Comparison of ENCODE assay signal across 28 cellular contexts in the genomic region with DNA sequence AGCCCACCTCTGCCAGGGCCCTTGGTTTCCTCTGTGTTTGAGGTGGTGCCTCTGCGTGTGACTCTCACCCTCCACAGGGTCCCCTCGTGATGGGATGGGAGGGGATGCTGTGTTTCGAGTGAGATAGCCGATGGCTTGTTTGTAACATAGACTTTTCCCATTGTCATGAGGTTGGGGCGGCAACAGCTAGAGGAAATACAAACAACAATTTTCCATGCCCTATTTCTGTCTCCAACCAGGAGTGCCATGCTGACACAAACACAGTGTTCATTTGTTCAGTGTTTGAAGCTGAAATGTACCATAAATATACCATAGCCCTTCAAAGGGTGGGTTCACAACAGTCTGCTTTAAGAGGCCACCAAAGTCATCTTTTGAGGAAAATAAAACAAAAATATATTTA. TPM values are rescaled to one million over a fixed set of nuclear protein-coding genes. Genes with fewer than 3 reads are reported as not detected.
"Had no signal": no experiment of that assay in that cellular context is flagged by ENCODE, and none has a peak within 500 bp of the region (broad histone marks: within the 10 kb centered on the region; RNA-seq: fewer than 3 reads in every experiment).

No MANE protein-coding gene starts in this region.

- H3K27ac ChIP-seq: neural progenitor cell, ovary, parathyroid adenoma, prostate gland, right atrium auricular region, right lobe of liver, sigmoid colon, stomach, thoracic aorta, thyroid gland, tibial nerve, upper lobe of left lung, vagina had no signal

- H3K4me3 Mint-ChIP-seq: naive thymus-derived CD4-positive, alpha-beta T cell; nephron; neural progenitor cell; stimulated activated effector memory CD8-positive, alpha-beta T cell treated with anti-CD3 and anti-CD28 coated beads, Interleukin-12 subunit alpha, Interleukin-12 subunit beta, amount 100 ng/mL, for 72 hours; stimulated activated naive B cell treated with anti-CD40 and anti-IgM and Interleukin-4, amounts not matched to agents 10 μg/mL and 1 μg/mL and 100 μg/mL, for 72 hours; stimulated activated naive CD8-positive, alpha-beta T cell treated with anti-CD3 and anti-CD28 coated beads, Interleukin-15, Interleukin-2, amounts not matched to agents 100 ng/mL and 50 ng/mL, for 24 hours had no signal

- H3K9me3 Mint-ChIP-seq: nephron; stimulated activated effector memory CD8-positive, alpha-beta T cell treated with anti-CD3 and anti-CD28 coated beads, Interleukin-12 subunit alpha, Interleukin-12 subunit beta, amount 100 ng/mL, for 72 hours; stimulated activated naive CD8-positive, alpha-beta T cell treated with anti-CD3 and anti-CD28 coated beads, Interleukin-15, Interleukin-2, amounts not matched to agents 100 ng/mL and 50 ng/mL, for 24 hours had no signal

- H3K36me3 ChIP-seq: neural progenitor cell, ovary, prostate gland, right atrium auricular region, right lobe of liver, sigmoid colon, stomach, thoracic aorta, thyroid gland, tibial nerve, upper lobe of left lung, vagina had no signal

- H3K27me3 ChIP-seq: neural progenitor cell, ovary, right atrium auricular region, right lobe of liver, sigmoid colon, stomach, thyroid gland, tibial nerve, upper lobe of left lung, vagina had no signal

- H3K4me1 ChIP-seq: parathyroid adenoma, prostate gland, upper lobe of left lung had no signal

- DNase-seq: naive thymus-derived CD4-positive, alpha-beta T cell; occipital lobe; ovary; posterior cingulate gyrus; retina; right lobe of liver; sigmoid colon; small intestine; stimulated activated CD4-positive, alpha-beta T cell treated with anti-CD3 and anti-CD28 coated beads, Interleukin-15, amount 100 ng/mL, for 24 hours; stimulated activated CD4-positive, alpha-beta T cell treated with anti-CD3 and anti-CD28 coated beads, Interleukin-2, amount 100 ng/mL, for 24 hours; stimulated activated CD4-positive, alpha-beta T cell treated with anti-CD3 and anti-CD28 coated beads, Interleukin-2, amount 100 ng/mL, for 48 hours; stimulated activated CD4-positive, alpha-beta T cell treated with anti-CD3 and anti-CD28 coated beads, Interleukin-4, amount 100 ng/mL, for 24 hours; stimulated activated naive B cell treated with anti-CD40 and anti-IgM and Interleukin-4, amounts not matched to agents 10 μg/mL and 1 μg/mL and 100 μg/mL, for 72 hours; stimulated activated naive CD4-positive, alpha-beta T cell treated with Interleukin-2 at 50 U/mL for 16 hours; stomach; thyroid gland; trophoblast cell; upper lobe of left lung had no signal

- H3K9me3 ChIP-seq: ovary, prostate gland, right atrium auricular region, right lobe of liver, sigmoid colon, stomach, thoracic aorta, thyroid gland, tibial nerve, upper lobe of left lung, vagina had no signal

- H3K4me1 Mint-ChIP-seq: naive thymus-derived CD4-positive, alpha-beta T cell; stimulated activated effector memory CD8-positive, alpha-beta T cell treated with anti-CD3 and anti-CD28 coated beads, Interleukin-12 subunit alpha, Interleukin-12 subunit beta, amount 100 ng/mL, for 72 hours; stimulated activated naive B cell treated with anti-CD40 and anti-IgM and Interleukin-4, amounts not matched to agents 10 μg/mL and 1 μg/mL and 100 μg/mL, for 72 hours had no signal

- H3K36me3 Mint-ChIP-seq: naive thymus-derived CD4-positive, alpha-beta T cell; neural progenitor cell; stimulated activated effector memory CD8-positive, alpha-beta T cell treated with anti-CD3 and anti-CD28 coated beads, Interleukin-12 subunit alpha, Interleukin-12 subunit beta, amount 100 ng/mL, for 72 hours; stimulated activated naive B cell treated with anti-CD40 and anti-IgM and Interleukin-4, amounts not matched to agents 10 μg/mL and 1 μg/mL and 100 μg/mL, for 72 hours had no signal

- ATAC-seq: naive thymus-derived CD4-positive, alpha-beta T cell; right lobe of liver; stimulated activated effector memory CD8-positive, alpha-beta T cell treated with anti-CD3 and anti-CD28 coated beads, Interleukin-12 subunit alpha, Interleukin-12 subunit beta, amount 100 ng/mL, for 72 hours; stimulated activated naive B cell treated with anti-CD40 and anti-IgM and Interleukin-4, amounts not matched to agents 10 μg/mL and 1 μg/mL and 100 μg/mL, for 72 hours had no signal

- H3K4me3 ChIP-seq: neural progenitor cell, ovary, prostate gland, right atrium auricular region, right lobe of liver, sigmoid colon, stomach, thoracic aorta, thyroid gland, tibial nerve, upper lobe of left lung, vagina had no signal

- H3K27ac Mint-ChIP-seq: naive thymus-derived CD4-positive, alpha-beta T cell; nephron; stimulated activated effector memory CD8-positive, alpha-beta T cell treated with anti-CD3 and anti-CD28 coated beads, Interleukin-12 subunit alpha, Interleukin-12 subunit beta, amount 100 ng/mL, for 72 hours; stimulated activated naive B cell treated with anti-CD40 and anti-IgM and Interleukin-4, amounts not matched to agents 10 μg/mL and 1 μg/mL and 100 μg/mL, for 72 hours; stimulated activated naive CD8-positive, alpha-beta T cell treated with anti-CD3 and anti-CD28 coated beads, Interleukin-15, Interleukin-2, amounts not matched to agents 100 ng/mL and 50 ng/mL, for 24 hours had no signal

RNA-seq across cellular contexts. Expression of a gene that starts 19.5 kb away (rescaled TPM):
- polyA plus RNA-seq: naive thymus-derived CD4-positive, alpha-beta T cell had no signal
